ENCODE assay signal across 1 cellular context in the genomic region with DNA sequence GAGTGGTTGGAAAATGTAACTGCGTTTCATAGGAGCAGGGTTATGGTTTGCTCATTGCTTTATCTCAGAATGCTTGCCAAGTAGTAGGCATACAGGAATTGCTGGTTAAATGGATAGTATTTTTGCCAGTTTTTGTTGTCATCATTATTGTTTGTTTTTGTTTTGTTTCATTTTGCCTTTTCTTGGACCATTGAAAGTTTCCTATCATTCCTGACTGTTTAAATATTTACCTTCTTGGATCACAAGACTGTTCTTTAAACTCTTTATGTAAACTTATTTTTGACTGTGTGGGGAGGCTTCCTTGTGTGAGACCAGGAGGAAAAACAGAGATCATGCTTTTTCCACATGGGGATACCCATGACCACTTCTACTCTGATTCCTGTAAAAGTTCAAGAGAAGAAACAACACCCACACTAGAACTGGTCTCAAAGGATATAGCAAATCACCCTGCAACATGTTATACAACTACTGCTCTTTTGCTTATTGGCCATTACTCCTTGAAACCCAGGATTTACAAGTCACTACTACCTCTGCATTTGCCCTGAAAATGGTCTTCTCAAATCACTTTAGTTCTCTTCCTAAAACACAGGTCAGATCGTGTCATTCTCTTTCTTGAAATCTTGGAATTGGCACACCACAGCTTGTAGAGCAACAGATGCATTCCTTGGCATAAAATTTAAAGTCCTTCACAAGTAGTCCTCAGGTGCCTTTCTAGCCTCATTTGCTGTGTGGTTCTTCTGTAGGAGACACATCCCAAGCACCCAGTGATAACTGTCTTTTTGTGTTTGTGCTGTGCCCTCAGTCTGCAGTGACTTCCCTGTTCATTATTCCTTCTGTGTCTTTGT.
TF ChIP-seq lines count a peak whose summit lies in the region.

No MANE protein-coding gene starts in this region.

TF ChIP-seq in GM23338, 12 proteins besides CTCF, POLR2A, EP300 and RAD21:
- TF ChIP-seq EZH2 (IDR thresholded peaks at IDR 0.05; ENCODE audit: low read depth, unreplicated experiment) (no peak), STAT1 (IDR thresholded peaks at IDR 0.05; ENCODE audit: unreplicated experiment) (no peak), JUNB (IDR thresholded peaks at IDR 0.05; ENCODE audit: unreplicated experiment) (no peak), CREB1 (CRISPR knock-in tag; IDR thresholded peaks at IDR 0.05; ENCODE audit: low read depth) (no peak)
